ENCODE assay signal across 24 cellular contexts in the genomic region with DNA sequence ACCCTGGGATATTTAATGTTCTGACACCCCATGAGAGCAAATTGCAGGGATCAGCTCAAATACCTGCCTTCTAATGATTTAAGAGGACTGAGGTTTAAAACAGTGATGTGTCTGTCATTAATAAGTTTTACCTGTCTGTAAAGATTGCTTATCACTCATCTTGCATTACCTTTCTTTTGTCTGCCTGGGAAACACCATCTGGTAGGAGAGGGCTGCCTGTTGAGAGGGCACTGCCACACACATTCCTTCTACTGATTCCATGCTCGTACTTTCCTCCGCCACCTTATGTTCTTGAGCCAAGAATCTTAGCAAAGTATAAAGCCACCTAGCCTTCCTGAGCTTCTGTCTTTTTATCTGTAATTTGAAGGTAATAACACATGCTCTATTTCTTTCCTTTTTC.
A peak's percentile ranks its signal among the peaks of the same experiment; 100 is the strongest.
DNase-seq lines count a peak whose midpoint lies in the region; ATAC-seq and TF ChIP-seq lines count a peak whose summit lies in the region.
"Had no signal": no experiment of that assay in that cellular context is flagged by ENCODE, and none has a peak within 500 bp of the region (broad histone marks: within the 10 kb centered on the region; RNA-seq: fewer than 3 reads in every experiment).

No MANE protein-coding gene starts in this region.

- H3K9me3 ChIP-seq in neural cell (ENCODE audit: low read length): no peaks in the 10 kb centered on the region
- H3K9me3 ChIP-seq: A549; BLaER1 treated with 17β-estradiol and CSF1 and Interleukin-3, amounts not matched to agents 10 nM and 100 nM; Caco-2 had no signal

- H3K27me3 ChIP-seq in neural cell (ENCODE audit: insufficient read depth, low read depth, low read length): no peaks in the 10 kb centered on the region
- H3K27me3 ChIP-seq: BLaER1 treated with 17β-estradiol and CSF1 and Interleukin-3, amounts not matched to agents 10 nM and 100 nM had no signal

- H3K79me2 ChIP-seq in neural cell (replicated peaks; ENCODE audit: insufficient read depth, low read length): no peaks in the 10 kb centered on the region

- peaks cover 32% of the 10 kb centered on the region for H3K4me1 Mint-ChIP-seq in WTC11
- H3K4me1 Mint-ChIP-seq: B cell had no signal

- no peak for TF ChIP-seq RAD21 in neural cell (conservative IDR thresholded peaks at IDR 0.05)

- no peaks in the 10 kb centered on the region for H4K20me1 ChIP-seq in neural cell (ENCODE audit: insufficient read depth)
- H4K20me1 ChIP-seq: BLaER1 treated with 17β-estradiol and CSF1 and Interleukin-3, amounts not matched to agents 10 nM and 100 nM had no signal

- POLR2A ChIA-PET in WTC11 (lab: Charles Lee): interaction anchor here (0.5 kb wide), 1 partner anchor 29 kb away, joined by 4 read pairs; no protein-coding TSS in a partner anchor

- H3K36me3 Mint-ChIP-seq in WTC11: no peaks in the 10 kb centered on the region
- H3K36me3 Mint-ChIP-seq: CD8-positive, alpha-beta T cell had no signal

- H3K9ac ChIP-seq in neural cell (ENCODE audit: low read length): no peak overlapping the region
- H3K9ac ChIP-seq: BLaER1 treated with 17β-estradiol and CSF1 and Interleukin-3, amounts not matched to agents 10 nM and 100 nM had no signal

- no peaks in the 10 kb centered on the region for H3K36me3 ChIP-seq in neural cell (ENCODE audit: insufficient read depth, low read length)
- H3K36me3 ChIP-seq: BLaER1 treated with 17β-estradiol and CSF1 and Interleukin-3, amounts not matched to agents 10 nM and 100 nM had no signal

- H2AFZ ChIP-seq in neural cell (ENCODE audit: low read depth, low read length): no peak overlapping the region

- no peak overlapping the region for H3K4me3 Mint-ChIP-seq in WTC11
- H3K4me3 Mint-ChIP-seq: B cell; CD4-positive, alpha-beta T cell; CD8-positive, alpha-beta T cell had no signal

- no peak overlapping the region for H3K27ac Mint-ChIP-seq in WTC11
- H3K27ac Mint-ChIP-seq: B cell; CD4-positive, alpha-beta T cell; CD8-positive, alpha-beta T cell had no signal

- no peak overlapping the region for H3K27ac ChIP-seq in neural cell (ENCODE audit: low read length)
- H3K27ac ChIP-seq: 22Rv1; A549; BLaER1 treated with 17β-estradiol and CSF1 and Interleukin-3, amounts not matched to agents 10 nM and 100 nM; C4-2B had no signal

- peak; percentile 54 for TF ChIP-seq EP300 in neural cell (conservative IDR thresholded peaks at IDR 0.05; ENCODE audit: poor library complexity, severe bottlenecking)

- no peaks in the 10 kb centered on the region for H3K27me3 Mint-ChIP-seq in WTC11 (ENCODE audit: low read depth)

- no peak overlapping the region for H3K4me2 ChIP-seq in neural cell (ENCODE audit: low read length)
- H3K4me2 ChIP-seq: A549; BLaER1 treated with 17β-estradiol and CSF1 and Interleukin-3, amounts not matched to agents 10 nM and 100 nM had no signal

- no peaks in the 10 kb centered on the region for H3K9me2 ChIP-seq in neural cell (ENCODE audit: insufficient read depth, low read length)

- CTCF ChIA-PET in WTC11 (lab: Charles Lee): no interaction called here

- TF ChIP-seq CTCF in neural cell (IDR thresholded peaks at IDR 0.05; ENCODE audit: poor library complexity, severe bottlenecking) (no peak), WTC11 (IDR thresholded peaks at IDR 0.05) (no peak)

- H3K4me3 ChIP-seq in neural cell (ENCODE audit: low read length): no peak overlapping the region
- H3K4me3 ChIP-seq: A549; BLaER1 treated with 17β-estradiol and CSF1 and Interleukin-3, amounts not matched to agents 10 nM and 100 nM; GM12878 had no signal

- H3F3A ChIP-seq in neural cell (ENCODE audit: insufficient read depth, low read length, poor library complexity, severe bottlenecking): no peaks in the 10 kb centered on the region

- DNase-seq in DMS53 (lab: John Stamatoyannopoulos, UW) (peak; percentile 28), DMS53 treated with DMSO at 0.1 percent for 48 hours (lab: John Stamatoyannopoulos, UW; ENCODE audit: unreplicated experiment) (no peak), NCI-H2171 treated with DMSO at 0.1 percent for 48 hours (lab: John Stamatoyannopoulos, UW) (peak; percentile 52), NCI-H2171 (lab: John Stamatoyannopoulos, UW) (no peak), NCI-H69 (lab: John Stamatoyannopoulos, UW) (peak; percentile 92), WTC11 (ENCODE audit: low spot score) (no peak), DMS114 treated with DMSO at 0.1 percent for 48 hours (lab: John Stamatoyannopoulos, UW; ENCODE audit: unreplicated experiment) (no peak)
- DNase-seq: AML-193; Caco-2; Calu3; CD4-positive, alpha-beta T cell; CD8-positive, alpha-beta T cell; DMS153; DMS79; DND-41; EL; GDM1 had no signal

- no peaks in the 10 kb centered on the region for H3K9me3 Mint-ChIP-seq in WTC11
- H3K9me3 Mint-ChIP-seq: CD4-positive, alpha-beta T cell; CD8-positive, alpha-beta T cell had no signal

- no peak for ATAC-seq in WTC11
- ATAC-seq: A549; CD8-positive, alpha-beta T cell; GM12878 had no signal

TF ChIP-seq in neural cell, 6 proteins besides CTCF, POLR2A, EP300 and RAD21:
- TF ChIP-seq TAF1 (IDR thresholded peaks at IDR 0.05; ENCODE audit: low read depth): no peak

TF ChIP-seq in WTC11, 78 proteins besides CTCF, POLR2A, EP300 and RAD21:
- TF ChIP-seq, protein P1, sequence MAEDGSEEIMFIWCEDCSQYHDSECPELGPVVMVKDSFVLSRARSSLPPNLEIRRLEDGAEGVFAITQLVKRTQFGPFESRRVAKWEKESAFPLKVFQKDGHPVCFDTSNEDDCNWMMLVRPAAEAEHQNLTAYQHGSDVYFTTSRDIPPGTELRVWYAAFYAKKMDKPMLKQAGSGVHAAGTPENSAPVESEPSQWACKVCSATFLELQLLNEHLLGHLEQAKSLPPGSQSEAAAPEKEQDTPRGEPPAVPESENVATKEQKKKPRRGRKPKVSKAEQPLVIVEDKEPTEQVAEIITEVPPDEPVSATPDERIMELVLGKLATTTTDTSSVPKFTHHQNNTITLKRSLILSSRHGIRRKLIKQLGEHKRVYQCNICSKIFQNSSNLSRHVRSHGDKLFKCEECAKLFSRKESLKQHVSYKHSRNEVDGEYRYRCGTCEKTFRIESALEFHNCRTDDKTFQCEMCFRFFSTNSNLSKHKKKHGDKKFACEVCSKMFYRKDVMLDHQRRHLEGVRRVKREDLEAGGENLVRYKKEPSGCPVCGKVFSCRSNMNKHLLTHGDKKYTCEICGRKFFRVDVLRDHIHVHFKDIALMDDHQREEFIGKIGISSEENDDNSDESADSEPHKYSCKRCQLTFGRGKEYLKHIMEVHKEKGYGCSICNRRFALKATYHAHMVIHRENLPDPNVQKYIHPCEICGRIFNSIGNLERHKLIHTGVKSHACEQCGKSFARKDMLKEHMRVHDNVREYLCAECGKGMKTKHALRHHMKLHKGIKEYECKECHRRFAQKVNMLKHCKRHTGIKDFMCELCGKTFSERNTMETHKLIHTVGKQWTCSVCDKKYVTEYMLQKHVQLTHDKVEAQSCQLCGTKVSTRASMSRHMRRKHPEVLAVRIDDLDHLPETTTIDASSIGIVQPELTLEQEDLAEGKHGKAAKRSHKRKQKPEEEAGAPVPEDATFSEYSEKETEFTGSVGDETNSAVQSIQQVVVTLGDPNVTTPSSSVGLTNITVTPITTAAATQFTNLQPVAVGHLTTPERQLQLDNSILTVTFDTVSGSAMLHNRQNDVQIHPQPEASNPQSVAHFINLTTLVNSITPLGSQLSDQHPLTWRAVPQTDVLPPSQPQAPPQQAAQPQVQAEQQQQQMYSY (CRISPR knock-in tag; IDR thresholded peaks at IDR 0.05): no peak
- TF ChIP-seq, protein P2, sequence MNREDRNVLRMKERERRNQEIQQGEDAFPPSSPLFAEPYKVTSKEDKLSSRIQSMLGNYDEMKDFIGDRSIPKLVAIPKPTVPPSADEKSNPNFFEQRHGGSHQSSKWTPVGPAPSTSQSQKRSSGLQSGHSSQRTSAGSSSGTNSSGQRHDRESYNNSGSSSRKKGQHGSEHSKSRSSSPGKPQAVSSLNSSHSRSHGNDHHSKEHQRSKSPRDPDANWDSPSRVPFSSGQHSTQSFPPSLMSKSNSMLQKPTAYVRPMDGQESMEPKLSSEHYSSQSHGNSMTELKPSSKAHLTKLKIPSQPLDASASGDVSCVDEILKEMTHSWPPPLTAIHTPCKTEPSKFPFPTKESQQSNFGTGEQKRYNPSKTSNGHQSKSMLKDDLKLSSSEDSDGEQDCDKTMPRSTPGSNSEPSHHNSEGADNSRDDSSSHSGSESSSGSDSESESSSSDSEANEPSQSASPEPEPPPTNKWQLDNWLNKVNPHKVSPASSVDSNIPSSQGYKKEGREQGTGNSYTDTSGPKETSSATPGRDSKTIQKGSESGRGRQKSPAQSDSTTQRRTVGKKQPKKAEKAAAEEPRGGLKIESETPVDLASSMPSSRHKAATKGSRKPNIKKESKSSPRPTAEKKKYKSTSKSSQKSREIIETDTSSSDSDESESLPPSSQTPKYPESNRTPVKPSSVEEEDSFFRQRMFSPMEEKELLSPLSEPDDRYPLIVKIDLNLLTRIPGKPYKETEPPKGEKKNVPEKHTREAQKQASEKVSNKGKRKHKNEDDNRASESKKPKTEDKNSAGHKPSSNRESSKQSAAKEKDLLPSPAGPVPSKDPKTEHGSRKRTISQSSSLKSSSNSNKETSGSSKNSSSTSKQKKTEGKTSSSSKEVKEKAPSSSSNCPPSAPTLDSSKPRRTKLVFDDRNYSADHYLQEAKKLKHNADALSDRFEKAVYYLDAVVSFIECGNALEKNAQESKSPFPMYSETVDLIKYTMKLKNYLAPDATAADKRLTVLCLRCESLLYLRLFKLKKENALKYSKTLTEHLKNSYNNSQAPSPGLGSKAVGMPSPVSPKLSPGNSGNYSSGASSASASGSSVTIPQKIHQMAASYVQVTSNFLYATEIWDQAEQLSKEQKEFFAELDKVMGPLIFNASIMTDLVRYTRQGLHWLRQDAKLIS (CRISPR knock-in tag; IDR thresholded peaks at IDR 0.05; ENCODE audit: borderline replicate concordance): no peak
- no peak for TF ChIP-seq ZBTB21 (CRISPR knock-in tag; IDR thresholded peaks at IDR 0.05; ENCODE audit: borderline replicate concordance)
- TF ChIP-seq NFE2L1 (CRISPR knock-in tag; IDR thresholded peaks at IDR 0.05): no peak
- TF ChIP-seq, protein P3, sequence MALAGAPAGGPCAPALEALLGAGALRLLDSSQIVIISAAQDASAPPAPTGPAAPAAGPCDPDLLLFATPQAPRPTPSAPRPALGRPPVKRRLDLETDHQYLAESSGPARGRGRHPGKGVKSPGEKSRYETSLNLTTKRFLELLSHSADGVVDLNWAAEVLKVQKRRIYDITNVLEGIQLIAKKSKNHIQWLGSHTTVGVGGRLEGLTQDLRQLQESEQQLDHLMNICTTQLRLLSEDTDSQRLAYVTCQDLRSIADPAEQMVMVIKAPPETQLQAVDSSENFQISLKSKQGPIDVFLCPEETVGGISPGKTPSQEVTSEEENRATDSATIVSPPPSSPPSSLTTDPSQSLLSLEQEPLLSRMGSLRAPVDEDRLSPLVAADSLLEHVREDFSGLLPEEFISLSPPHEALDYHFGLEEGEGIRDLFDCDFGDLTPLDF (CRISPR knock-in tag; IDR thresholded peaks at IDR 0.05): no peak

Comparison
In these comparisons a context has a peak if more than half of its experiments do, and no peak if none do; other contexts are left out.
1. DNase-seq: peak in DMS53 (single experiment), NCI-H2171 treated with DMSO at 0.1 percent for 48 hours (single experiment) and NCI-H69 (single experiment); none in DMS53 treated with DMSO at 0.1 percent for 48 hours (single experiment), NCI-H2171 (single experiment), WTC11 (single experiment) and DMS114 treated with DMSO at 0.1 percent for 48 hours (single experiment).